17 cellular contexts compared by ENCODE assay signal in genomic region chr17:82001657-82002056, GRCh38. TPM values are rescaled to one million over a fixed set of nuclear protein-coding genes. Genes with fewer than 3 reads are reported as not detected.
"Had no signal": no experiment of that assay in that cellular context is flagged by ENCODE, and none has a peak within 500 bp of the region (broad histone marks: within the 10 kb centered on the region; RNA-seq: fewer than 3 reads in every experiment).

No MANE protein-coding gene starts in this region.

- H3K36me3 ChIP-seq: right atrium auricular region, vagina had no signal

- H3K4me3 ChIP-seq: dorsolateral prefrontal cortex, heart left ventricle, mucosa of descending colon, right atrium auricular region, smooth muscle cell, tibial artery, upper lobe of right lung, vagina had no signal

- DNase-seq: cortex of kidney; dorsolateral prefrontal cortex; effector CD8-positive, alpha-beta T cell; foreskin melanocyte; heart left ventricle; hippocampal formation; left colon; mucosa of descending colon; naive thymus-derived CD8-positive, alpha-beta T cell; posterior cingulate gyrus; stimulated activated CD4-positive, alpha-beta T cell treated with anti-CD3 and anti-CD28 coated beads, Interleukin-2, amount 100 ng/mL, for 48 hours; stimulated activated naive CD4-positive, alpha-beta T cell treated with Interleukin-2 at 50 U/mL for 16 hours; tibial artery; upper lobe of right lung had no signal

- H3K27me3 ChIP-seq: dorsolateral prefrontal cortex, heart left ventricle, right atrium auricular region, tibial artery, upper lobe of right lung, vagina had no signal

- ATAC-seq: heart left ventricle; naive thymus-derived CD8-positive, alpha-beta T cell; upper lobe of right lung had no signal

- H3K27ac ChIP-seq: dorsolateral prefrontal cortex, heart left ventricle, right atrium auricular region, tibial artery, upper lobe of right lung, vagina had no signal

- H3K4me1 ChIP-seq: upper lobe of right lung had no signal

- H3K4me3 Mint-ChIP-seq: naive thymus-derived CD8-positive, alpha-beta T cell had no signal

- H3K27ac Mint-ChIP-seq: naive thymus-derived CD8-positive, alpha-beta T cell had no signal

- H3K9me3 Mint-ChIP-seq: naive thymus-derived CD8-positive, alpha-beta T cell had no signal

- H3K4me2 ChIP-seq: smooth muscle cell had no signal

- H3K27me3 Mint-ChIP-seq: naive thymus-derived CD8-positive, alpha-beta T cell had no signal

- H3K9me3 ChIP-seq: heart left ventricle, mucosa of descending colon, right atrium auricular region, tibial artery, upper lobe of right lung, vagina had no signal

RNA-seq across cellular contexts. Expression of gene RAC3, which starts 29.8 kb away (rescaled TPM):
- polyA plus RNA-seq: naive thymus-derived CD8-positive, alpha-beta T cell had no signal
